31 cellular contexts compared by ENCODE assay signal in the genomic region with DNA sequence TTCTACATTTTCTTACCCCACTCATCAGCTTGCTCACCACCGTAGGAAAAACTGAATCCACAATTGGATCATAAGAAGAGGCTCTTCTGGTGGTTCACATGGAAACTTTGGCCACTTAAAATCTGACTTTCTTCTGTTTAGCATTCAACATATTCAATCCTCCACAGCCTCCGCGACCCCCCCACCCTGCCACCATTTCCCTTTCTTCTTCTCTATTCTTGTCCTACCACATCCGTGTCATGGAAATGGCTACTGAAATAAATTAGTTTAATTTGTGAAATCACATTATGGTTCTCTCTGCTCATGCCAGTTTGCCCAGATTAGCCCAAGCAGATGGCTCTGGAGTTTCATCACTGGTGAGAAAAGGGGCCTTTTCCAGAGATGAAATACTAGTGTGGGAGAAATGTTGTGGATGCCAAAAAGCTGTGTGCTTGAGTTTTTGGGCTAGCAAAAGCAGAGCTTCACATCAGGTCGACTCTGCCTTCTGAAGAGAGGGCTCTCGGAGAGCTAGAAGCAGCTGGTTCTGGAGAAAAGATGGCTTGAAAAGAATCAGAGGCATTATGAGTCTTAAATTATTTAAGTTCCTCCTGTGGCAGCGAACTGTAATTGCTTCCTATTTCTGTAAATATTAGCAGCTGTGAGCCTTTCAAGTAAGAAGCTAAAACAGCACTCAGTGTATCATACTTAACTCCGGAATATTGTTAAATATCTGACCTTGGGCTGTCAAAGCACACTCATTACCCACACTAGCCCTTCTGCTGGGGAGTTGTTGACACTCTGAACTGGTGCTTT.
DNase-seq lines count a peak whose midpoint lies in the region; ATAC-seq and TF ChIP-seq lines count a peak whose summit lies in the region.
"Had no signal": no experiment of that assay in that cellular context is flagged by ENCODE, and none has a peak within 500 bp of the region (broad histone marks: within the 10 kb centered on the region; RNA-seq: fewer than 3 reads in every experiment).

No MANE protein-coding gene starts in this region.

- H3K4me1 Mint-ChIP-seq in glutamatergic neuron (ENCODE audit: low read depth, unreplicated experiment) = peaks cover 23% of the 10 kb centered on the region
- H3K4me1 Mint-ChIP-seq: naive thymus-derived CD8-positive, alpha-beta T cell had no signal

- intact Hi-C loops in A673 (cut with micrococcal nuclease; ENCODE audit: unreplicated experiment) = no loop called here

- POLR2A ChIA-PET in A673 (lab: Charles Lee; ENCODE audit: low non-redundant PET) = no interaction called here

- no peak for TF ChIP-seq EP300 in suprapubic skin (IDR thresholded peaks at IDR 0.05)

- CTCF ChIA-PET in A673 (lab: Charles Lee) = no interaction called here

- H3K4me1 ChIP-seq in A673 (ENCODE audit: insufficient read depth, low read length, poor library complexity, severe bottlenecking) (no peaks in the 10 kb centered on the region), suprapubic skin (no peaks in the 10 kb centered on the region)
- H3K4me1 ChIP-seq: lower lobe of right lung, Peyer's patch, thyroid gland had no signal

- 57% methylated on average over 8 of the region's 8 CpGs for WGBS in suprapubic skin

- H3K4me3 ChIP-seq in A673 (ENCODE audit: low read depth, low read length, poor library complexity, severe bottlenecking) (no peak overlapping the region), suprapubic skin (no peak overlapping the region)
- H3K4me3 ChIP-seq: BLaER1 treated with 17β-estradiol and CSF1 and Interleukin-3, amounts not matched to agents 10 nM and 100 nM; GM23248; lower lobe of right lung; Peyer's patch; skin epidermis; thyroid gland had no signal

- no peak for TF ChIP-seq CTCF in A673 (conservative IDR thresholded peaks at IDR 0.05; ENCODE audit: low read depth, low read length)
- TF ChIP-seq CTCF in glutamatergic neuron (IDR thresholded peaks at IDR 0.05; ENCODE audit: partially characterized antibody, unreplicated experiment) = peak; percentile 31
- no peak for TF ChIP-seq CTCF in suprapubic skin (IDR thresholded peaks at IDR 0.05)

- no peak overlapping the region for H3K27ac ChIP-seq in A673 (ENCODE audit: low read depth, low read length, poor library complexity, severe bottlenecking)
- no peak overlapping the region for H3K27ac ChIP-seq in suprapubic skin
- H3K27ac ChIP-seq: BLaER1 treated with 17β-estradiol and CSF1 and Interleukin-3, amounts not matched to agents 10 nM and 100 nM; GM23248; HL-60; lower lobe of right lung; Peyer's patch; skin epidermis; thyroid gland; VCaP had no signal

- no peaks in the 10 kb centered on the region for H3K9me3 ChIP-seq in A673 (ENCODE audit: low read depth, low read length, poor library complexity, severe bottlenecking)
- H3K9me3 ChIP-seq in suprapubic skin = no peaks in the 10 kb centered on the region
- H3K9me3 ChIP-seq: BLaER1 treated with 17β-estradiol and CSF1 and Interleukin-3, amounts not matched to agents 10 nM and 100 nM; lower lobe of right lung; Peyer's patch; thyroid gland had no signal

- H3K9me3 Mint-ChIP-seq in glutamatergic neuron (ENCODE audit: unreplicated experiment) = peaks cover 3% of the 10 kb centered on the region
- H3K9me3 Mint-ChIP-seq: activated T-cell treated with anti-CD3 and anti-CD28 coated beads, Interleukin-2, amount 50 U/mL, for 24 hours; brain had no signal

- H3K36me3 ChIP-seq in A673 (ENCODE audit: insufficient read depth, low read length, poor library complexity, severe bottlenecking) (no peaks in the 10 kb centered on the region), suprapubic skin (no peaks in the 10 kb centered on the region)
- H3K36me3 ChIP-seq: BLaER1 treated with 17β-estradiol and CSF1 and Interleukin-3, amounts not matched to agents 10 nM and 100 nM; lower lobe of right lung; Peyer's patch; thyroid gland had no signal

- H3K27ac Mint-ChIP-seq in glutamatergic neuron (ENCODE audit: unreplicated experiment) = peak overlapping the region; percentile 83
- H3K27ac Mint-ChIP-seq: activated T-cell treated with anti-CD3 and anti-CD28 coated beads, Interleukin-2, amount 50 U/mL, for 24 hours; naive thymus-derived CD8-positive, alpha-beta T cell had no signal

- TF ChIP-seq POLR2A in suprapubic skin (IDR thresholded peaks at IDR 0.05) = no peak

- peaks cover 92% of the 10 kb centered on the region for H3K27me3 ChIP-seq in A673 (replicated peaks; ENCODE audit: insufficient read depth, low read depth, low read length, poor library complexity)
- H3K27me3 ChIP-seq in suprapubic skin = no peaks in the 10 kb centered on the region
- H3K27me3 ChIP-seq: BLaER1 treated with 17β-estradiol and CSF1 and Interleukin-3, amounts not matched to agents 10 nM and 100 nM; Peyer's patch; thyroid gland had no signal

- DNase-seq in A673 (ENCODE audit: low spot score) (peak; percentile 0), ELR (ENCODE audit: low read depth) (peak; percentile 2), NCI-H69 (lab: John Stamatoyannopoulos, UW) (peak; percentile 90), glutamatergic neuron (no peak), suprapubic skin (ENCODE audit: low spot score in 2 of 2) (no peak)
- no peak for DNase-seq in activated CD8-positive, alpha-beta memory T cell treated with anti-CD3 and anti-CD28 coated beads, Interleukin-2, amount 50 U/mL, for 48 hours
- DNase-seq: activated CD4-positive, alpha-beta T cell treated with anti-CD3 and anti-CD28 coated beads for 4 hours; activated CD8-positive, alpha-beta memory T cell treated with anti-CD3 and anti-CD28 coated beads for 24 hours; activated T-cell treated with anti-CD3 and anti-CD28 coated beads, Interleukin-2, amount 50 U/mL, for 24 hours; cerebellar nuclear complex; DMS79 treated with DMSO at 0.1 percent for 48 hours; GM23248; Kasumi-1; lower lobe of right lung; naive thymus-derived CD8-positive, alpha-beta T cell; NCI-H1048; NCI-H1930; NCI-H345; Peyer's patch; SIG-M5; stimulated activated naive CD8-positive, alpha-beta T cell treated with anti-CD3 and anti-CD28 coated beads, Interleukin-15, Interleukin-2, amounts not matched to agents 100 U/mL and 50 U/mL, for 24 hours; SW 1271; T-helper 9 cell; thyroid gland had no signal

- no peak overlapping the region for H3K4me3 Mint-ChIP-seq in glutamatergic neuron (ENCODE audit: unreplicated experiment)
- H3K4me3 Mint-ChIP-seq: activated T-cell treated with anti-CD3 and anti-CD28 coated beads, Interleukin-2, amount 50 U/mL, for 24 hours; brain; naive thymus-derived CD8-positive, alpha-beta T cell had no signal

- ATAC-seq in GM21737 (IDR thresholded peaks at IDR 0.05; ENCODE audit: unreplicated experiment) (no peak), GM18511 (IDR thresholded peaks at IDR 0.05; ENCODE audit: unreplicated experiment) (no peak)
- ATAC-seq: lower lobe of right lung; naive thymus-derived CD8-positive, alpha-beta T cell; stimulated activated naive CD8-positive, alpha-beta T cell treated with anti-CD3 and anti-CD28 coated beads, Interleukin-15, Interleukin-2, amounts not matched to agents 100 U/mL and 50 U/mL, for 24 hours had no signal

- peaks cover 6% of the 10 kb centered on the region for H3K36me3 Mint-ChIP-seq in glutamatergic neuron (ENCODE audit: unreplicated experiment)
- H3K36me3 Mint-ChIP-seq: brain; naive thymus-derived CD8-positive, alpha-beta T cell had no signal

- no peaks in the 10 kb centered on the region for H3K27me3 Mint-ChIP-seq in glutamatergic neuron (ENCODE audit: unreplicated experiment)

- no TSS peak for BruUV-seq in A673 (replicated peaks; lab: Mats Ljungman, UMichigan)

Comparison
In these comparisons a context has a peak if more than half of its experiments do, and no peak if none do; other contexts are left out.
1. DNase-seq: peak in A673 (single experiment), ELR (single experiment) and NCI-H69 (single experiment); none in glutamatergic neuron (single experiment), activated CD8-positive, alpha-beta memory T cell treated with anti-CD3 and anti-CD28 coated beads, Interleukin-2, amount 50 U/mL, for 48 hours (single experiment) and suprapubic skin (0 of 2).